In the genomic region with DNA sequence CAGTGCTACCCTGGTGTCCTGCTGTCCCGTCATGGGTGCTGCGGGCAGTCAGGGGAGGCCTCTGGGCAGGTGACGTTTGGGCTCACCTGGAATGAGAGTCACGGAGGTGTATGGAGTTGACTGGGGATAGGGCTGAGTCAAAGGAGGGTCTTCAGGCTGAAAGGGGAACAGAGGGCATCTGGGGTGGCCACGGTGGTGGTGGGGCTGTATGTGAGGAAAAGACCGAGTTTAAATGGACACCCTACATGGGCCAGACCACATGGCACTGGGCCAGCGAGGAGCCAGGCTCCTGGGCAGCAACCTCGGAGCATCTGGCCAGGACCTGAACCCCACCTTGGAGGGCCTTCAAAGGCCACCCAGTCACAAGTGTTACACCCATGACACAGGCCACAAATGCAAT, we compare ENCODE assay signal across 1 cellular context.
TF ChIP-seq lines count a peak whose summit lies in the region.

No MANE protein-coding gene starts in this region.

TF ChIP-seq in HepG2, 621 proteins besides CTCF, POLR2A, EP300 and RAD21:
- TF ChIP-seq ZNF710 (CRISPR knock-in tag; IDR thresholded peaks at IDR 0.05; ENCODE audit: borderline replicate concordance): no peak
- no peak for TF ChIP-seq MAFK (conservative IDR thresholded peaks at IDR 0.05 in 1 of 2, IDR thresholded peaks at IDR 0.05 in 1 of 2; ENCODE audit: low read length in 2 of 2)
- TF ChIP-seq FOXJ3 (CRISPR knock-in tag; IDR thresholded peaks at IDR 0.05; ENCODE audit: borderline replicate concordance): no peak
- TF ChIP-seq MBD4 (IDR thresholded peaks at IDR 0.05; ENCODE audit: borderline replicate concordance, low read length): no peak
- TF ChIP-seq ZFP36L2 (CRISPR knock-in tag; IDR thresholded peaks at IDR 0.05): no peak
- no peak for TF ChIP-seq DR1 (CRISPR knock-in tag; IDR thresholded peaks at IDR 0.05)
- TF ChIP-seq MTA3 (CRISPR knock-in tag; IDR thresholded peaks at IDR 0.05): no peak
- no peak for TF ChIP-seq SP1 (IDR thresholded peaks at IDR 0.05)
- TF ChIP-seq SP1 (CRISPR knock-in tag; IDR thresholded peaks at IDR 0.05): no peak
- no peak for TF ChIP-seq ZNF788 (CRISPR knock-in tag; IDR thresholded peaks at IDR 0.05; ENCODE audit: borderline replicate concordance)
- TF ChIP-seq, protein P1, sequence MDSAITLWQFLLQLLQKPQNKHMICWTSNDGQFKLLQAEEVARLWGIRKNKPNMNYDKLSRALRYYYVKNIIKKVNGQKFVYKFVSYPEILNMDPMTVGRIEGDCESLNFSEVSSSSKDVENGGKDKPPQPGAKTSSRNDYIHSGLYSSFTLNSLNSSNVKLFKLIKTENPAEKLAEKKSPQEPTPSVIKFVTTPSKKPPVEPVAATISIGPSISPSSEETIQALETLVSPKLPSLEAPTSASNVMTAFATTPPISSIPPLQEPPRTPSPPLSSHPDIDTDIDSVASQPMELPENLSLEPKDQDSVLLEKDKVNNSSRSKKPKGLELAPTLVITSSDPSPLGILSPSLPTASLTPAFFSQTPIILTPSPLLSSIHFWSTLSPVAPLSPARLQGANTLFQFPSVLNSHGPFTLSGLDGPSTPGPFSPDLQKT (CRISPR knock-in tag; IDR thresholded peaks at IDR 0.05; ENCODE audit: borderline replicate concordance): no peak
- TF ChIP-seq TFDP1 (CRISPR knock-in tag; IDR thresholded peaks at IDR 0.05; ENCODE audit: borderline replicate concordance): no peak
